Comparison of ENCODE assay signal across 1 cellular context in genomic region chr15:51837784-51838183, GRCh38.
TF ChIP-seq lines count a peak whose summit lies in the region.

No MANE protein-coding gene starts in this region.

TF ChIP-seq in WTC11, 78 proteins besides CTCF, POLR2A, EP300 and RAD21 (continued from another document):
- no peak for TF ChIP-seq ZNF425 (CRISPR knock-in tag; conservative IDR thresholded peaks at IDR 0.05)
- TF ChIP-seq ZMAT4 (CRISPR knock-in tag; IDR thresholded peaks at IDR 0.05): no peak
- no peak for TF ChIP-seq TEAD4 (CRISPR knock-in tag; IDR thresholded peaks at IDR 0.05)
- no peak for TF ChIP-seq ATF2 (CRISPR knock-in tag; IDR thresholded peaks at IDR 0.05; ENCODE audit: borderline replicate concordance, low read depth)
- no peak for TF ChIP-seq IRF2 (CRISPR knock-in tag; IDR thresholded peaks at IDR 0.05; ENCODE audit: borderline replicate concordance, low read depth)
- TF ChIP-seq ETV6 (CRISPR knock-in tag; IDR thresholded peaks at IDR 0.05): no peak
